In the genomic region with DNA sequence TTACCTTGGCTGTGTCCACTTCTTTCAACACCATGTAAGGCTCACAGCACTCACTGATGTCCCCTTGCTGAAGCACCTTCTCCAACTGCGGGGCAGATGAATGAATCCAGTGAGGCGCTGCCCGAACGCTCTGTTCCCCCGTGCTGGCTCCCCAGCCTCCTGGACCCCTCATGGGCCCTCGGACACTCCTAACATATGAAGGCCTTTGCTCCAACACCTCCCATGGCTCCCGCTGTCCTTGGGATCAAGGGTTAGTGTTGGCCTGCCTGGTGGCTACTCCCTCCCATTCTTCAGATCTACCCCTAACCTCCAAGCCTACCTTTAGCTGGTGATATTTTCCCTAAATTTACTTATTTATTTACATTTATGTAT, we compare ENCODE assay signal across 9 cellular contexts. TPM values are rescaled to one million over a fixed set of nuclear protein-coding genes. Genes with fewer than 3 reads are reported as not detected.
A peak's percentile ranks its signal among the peaks of the same experiment; 100 is the strongest.
DNase-seq lines count a peak whose midpoint lies in the region; ATAC-seq and TF ChIP-seq lines count a peak whose summit lies in the region.
"Had no signal": no experiment of that assay in that cellular context is flagged by ENCODE, and none has a peak within 500 bp of the region (broad histone marks: within the 10 kb centered on the region; RNA-seq: fewer than 3 reads in every experiment).

No MANE protein-coding gene starts in this region.

- DNase-seq in smooth muscle cell (lab: John Stamatoyannopoulos, UW; ENCODE audit: unreplicated experiment) (no peak), HUDEP-2 (lab: John Stamatoyannopoulos, UW; ENCODE audit: unreplicated experiment in 76 of 76) (no peak), GM13977 (ENCODE audit: low spot score) (no peak)

- TF ChIP-seq CTCF in smooth muscle cell (IDR thresholded peaks at IDR 0.05; ENCODE audit: borderline replicate concordance, insufficient read depth, poor library complexity, severe bottlenecking) (no peak), GM13977 (IDR thresholded peaks at IDR 0.05; ENCODE audit: extremely low read depth, insufficient read depth, missing control alignments) (no peak)

- no peaks in the 10 kb centered on the region for H4K20me1 ChIP-seq in smooth muscle cell (ENCODE audit: low read depth)

- 97% methylated on average over 7 of the region's 7 CpGs for WGBS in smooth muscle cell (ENCODE audit: low lambda C conversion rate)

- H3K9me3 ChIP-seq in HUES6 (ENCODE audit: control insufficient read depth, insufficient read depth, low read depth, low read length): no peaks in the 10 kb centered on the region
- H3K9me3 ChIP-seq in smooth muscle cell (replicated peaks; ENCODE audit: low read depth): no peaks in the 10 kb centered on the region
- H3K9me3 ChIP-seq: Caco-2 had no signal

- H3K27ac ChIP-seq in HUES6 (ENCODE audit: low read depth, low read length) (no peak overlapping the region), layer of hippocampus (ENCODE audit: low read depth, low read length) (peak overlapping the region; percentile 6), smooth muscle cell (ENCODE audit: low read depth) (no peak overlapping the region)

- no peaks in the 10 kb centered on the region for H3K79me2 ChIP-seq in smooth muscle cell (ENCODE audit: low read depth)

- no peaks in the 10 kb centered on the region for H3K36me3 Mint-ChIP-seq in activated T-helper 17 cell treated with anti-CD3 and anti-CD28 coated beads, Interleukin-2, amount 50 U/mL, for 72 hours (ENCODE audit: low read depth)

- H3K36me3 ChIP-seq in HUES6 (ENCODE audit: control insufficient read depth, insufficient read depth, low read length) (peaks cover 58% of the 10 kb centered on the region), smooth muscle cell (ENCODE audit: low read depth) (no peaks in the 10 kb centered on the region)

- no peak for ATAC-seq in activated T-helper 17 cell treated with anti-CD3 and anti-CD28 coated beads, Interleukin-2, amount 50 U/mL, for 72 hours (replicated peaks)
- no peak for ATAC-seq in GM19351 (IDR thresholded peaks at IDR 0.05; ENCODE audit: unreplicated experiment)

- H3K9me3 Mint-ChIP-seq in activated T-helper 17 cell treated with anti-CD3 and anti-CD28 coated beads, Interleukin-2, amount 50 U/mL, for 72 hours: no peaks in the 10 kb centered on the region

- H3K4me3 Mint-ChIP-seq in activated T-helper 17 cell treated with anti-CD3 and anti-CD28 coated beads, Interleukin-2, amount 50 U/mL, for 72 hours: peak overlapping the region; percentile 25

- no peak overlapping the region for H2AFZ ChIP-seq in smooth muscle cell (ENCODE audit: low read depth)

- H3K4me3 ChIP-seq in HUES6 (ENCODE audit: low read depth, low read length) (peak overlapping the region; percentile 39), smooth muscle cell (no peak overlapping the region)

- peaks cover 18% of the 10 kb centered on the region for H3K27me3 Mint-ChIP-seq in activated T-helper 17 cell treated with anti-CD3 and anti-CD28 coated beads, Interleukin-2, amount 50 U/mL, for 72 hours

- H3K4me2 ChIP-seq in smooth muscle cell: peak overlapping the region; percentile 54

- in situ Hi-C loops in GM13977 (cut with MboI; ENCODE audit: low pct_unique_long_range_greater_than_20kb, low sequenced_read_pairs, unreplicated experiment): no loop called here

- peaks cover 4% of the 10 kb centered on the region for H3K4me1 Mint-ChIP-seq in activated T-helper 17 cell treated with anti-CD3 and anti-CD28 coated beads, Interleukin-2, amount 50 U/mL, for 72 hours

- H3F3A ChIP-seq in smooth muscle cell (ENCODE audit: low read depth): no peaks in the 10 kb centered on the region

- H3K27ac Mint-ChIP-seq in activated T-helper 17 cell treated with anti-CD3 and anti-CD28 coated beads, Interleukin-2, amount 50 U/mL, for 72 hours: no peak overlapping the region

- H3K9ac ChIP-seq in HUES6 (ENCODE audit: low read length): no peak overlapping the region
- no peak overlapping the region for H3K9ac ChIP-seq in smooth muscle cell (ENCODE audit: low read depth)

- no peaks in the 10 kb centered on the region for H3K27me3 ChIP-seq in HUES6 (ENCODE audit: control insufficient read depth, insufficient read depth, low read length)
- no peaks in the 10 kb centered on the region for H3K27me3 ChIP-seq in layer of hippocampus (ENCODE audit: control insufficient read depth, insufficient read depth, low read length)
- H3K27me3 ChIP-seq in smooth muscle cell (ENCODE audit: low read depth): no peaks in the 10 kb centered on the region

- H3K4me1 ChIP-seq in HUES6 (ENCODE audit: control insufficient read depth, insufficient read depth, low read length) (peaks cover 3% of the 10 kb centered on the region; the same call in 1 of the 2 replicates), smooth muscle cell (ENCODE audit: low read depth) (no peaks in the 10 kb centered on the region)
- H3K4me1 ChIP-seq: Caco-2 had no signal

RNA-seq across cellular contexts. Expression of a gene that starts 4.4 kb away (rescaled TPM):
- total RNA-seq in activated T-helper 17 cell treated with anti-CD3 and anti-CD28 coated beads, Interleukin-2, amount 50 U/mL, for 72 hours: not detected
- total RNA-seq in smooth muscle cell: 0.54 TPM in 1 of 2 replicates, not detected in the other
- 0.48 and 0.80 TPM in 2 replicates for polyA plus RNA-seq in smooth muscle cell
- total RNA-seq: Caco-2, HT1080 had no signal

RNA-seq across cellular contexts. Expression of a gene that starts 18.5 kb away (rescaled TPM):
- 1 to 10 TPM; 4.5 to 6.4 TPM for total RNA-seq in activated T-helper 17 cell treated with anti-CD3 and anti-CD28 coated beads, Interleukin-2, amount 50 U/mL, for 72 hours
- total RNA-seq in smooth muscle cell: 13.8 and 15.3 TPM in 2 replicates
- 14.8 and 28.7 TPM in 2 replicates for polyA plus RNA-seq in smooth muscle cell

RNA-seq across cellular contexts. Expression of a gene that starts 46.4 kb away (rescaled TPM):
- 1 to 10 TPM; 3.5 to 3.6 TPM for total RNA-seq in activated T-helper 17 cell treated with anti-CD3 and anti-CD28 coated beads, Interleukin-2, amount 50 U/mL, for 72 hours
- 28.1 and 44.1 TPM in 2 replicates for total RNA-seq in smooth muscle cell
- polyA plus RNA-seq in smooth muscle cell: 31.9 and 32.0 TPM in 2 replicates

RNA-seq across cellular contexts. Expression of a gene that starts 52.2 kb away (rescaled TPM):
- not detected for total RNA-seq in activated T-helper 17 cell treated with anti-CD3 and anti-CD28 coated beads, Interleukin-2, amount 50 U/mL, for 72 hours
- total RNA-seq in smooth muscle cell: not detected in 2 replicates
- not detected in 2 replicates for polyA plus RNA-seq in smooth muscle cell
- total RNA-seq: Caco-2, HT1080 had no signal
